Comparison of ENCODE assay signal across 17 cellular contexts in genomic region chr11:32430586-32431357, GRCh38. TPM values are rescaled to one million over a fixed set of nuclear protein-coding genes. Genes with fewer than 3 reads are reported as not detected.
DNase-seq lines count a peak whose midpoint lies in the region; ATAC-seq and TF ChIP-seq lines count a peak whose summit lies in the region.
"Had no signal": no experiment of that assay in that cellular context is flagged by ENCODE, and none has a peak within 500 bp of the region (broad histone marks: within the 10 kb centered on the region; RNA-seq: fewer than 3 reads in every experiment).

No MANE protein-coding gene starts in this region.

- no peak for ATAC-seq in HG03175 (IDR thresholded peaks at IDR 0.05; ENCODE audit: unreplicated experiment)
- ATAC-seq: gastrocnemius medialis, upper lobe of right lung had no signal

- no peak overlapping the region for H3K27ac ChIP-seq in sigmoid colon
- H3K27ac ChIP-seq: coronary artery, gastrocnemius medialis, SJCRH30, upper lobe of right lung had no signal

- H3K9me3 Mint-ChIP-seq in neural crest cell, result no peaks in the 10 kb centered on the region
- no peaks in the 10 kb centered on the region for H3K9me3 Mint-ChIP-seq in activated CD4-positive, alpha-beta memory T cell treated with anti-CD3 and anti-CD28 coated beads, Interleukin-2, amount 10 ng/mL, durations not matched to agents 7 days and 5 days

- H3K4me1 ChIP-seq in sigmoid colon, result peaks cover 0 to 45% (median 40%) of the 10 kb centered on the region in 4 donors
- H3K4me1 ChIP-seq: SJCRH30 had no signal

- DNase-seq in GM10266 (ENCODE audit: extremely low spot score) (peak; percentile 62), RPMI7951 (ENCODE audit: low read depth) (peak; percentile 21), fibroblast of villous mesenchyme (ENCODE audit: low read depth) (no peak), neural crest cell (ENCODE audit: low read depth, low spot score) (peak; percentile 5), sigmoid colon (no peak), AG20443 (ENCODE audit: low spot score) (no peak)
- no peak for DNase-seq in activated CD4-positive, alpha-beta memory T cell treated with anti-CD3 and anti-CD28 coated beads, Interleukin-2, amount 10 ng/mL, durations not matched to agents 7 days and 5 days
- DNase-seq: activated CD4-positive, CD25-positive, alpha-beta regulatory T cell; CD8-positive, alpha-beta memory T cell; gastrocnemius medialis; MM.1S; NCI-H345; SJCRH30; upper lobe of right lung had no signal

- peak overlapping the region; percentile 17 for H3K4me3 Mint-ChIP-seq in neural crest cell
- H3K4me3 Mint-ChIP-seq in activated CD4-positive, alpha-beta memory T cell treated with anti-CD3 and anti-CD28 coated beads, Interleukin-2, amount 10 ng/mL, durations not matched to agents 7 days and 5 days, result no peak overlapping the region
- H3K4me3 Mint-ChIP-seq: CD8-positive, alpha-beta memory T cell had no signal

- H3K36me3 ChIP-seq in sigmoid colon, result no peaks in the 10 kb centered on the region
- H3K36me3 ChIP-seq: gastrocnemius medialis, SJCRH30, upper lobe of right lung had no signal

- intact Hi-C loops in sigmoid colon (cut with DNase I), result no loop called here

- peaks cover 96% of the 10 kb centered on the region for H3K27me3 Mint-ChIP-seq in neural crest cell (ENCODE audit: low read depth)
- H3K27me3 Mint-ChIP-seq in activated CD4-positive, alpha-beta memory T cell treated with anti-CD3 and anti-CD28 coated beads, Interleukin-2, amount 10 ng/mL, durations not matched to agents 7 days and 5 days, result peaks cover 86% of the 10 kb centered on the region

- TF ChIP-seq POLR2A in sigmoid colon (IDR thresholded peaks at IDR 0.05), result no peak

- peaks cover 63 to 100% (median 91%) of the 10 kb centered on the region in 3 donors for H3K27me3 ChIP-seq in sigmoid colon
- H3K27me3 ChIP-seq: SJCRH30 had no signal

- POLR2A ChIA-PET in activated CD4-positive, alpha-beta memory T cell treated with anti-CD3 and anti-CD28 coated beads, Interleukin-2, amount 10 ng/mL, durations not matched to agents 7 days and 5 days (lab: Charles Lee), result no interaction called here

- H3K9me3 ChIP-seq in sigmoid colon, result no peaks in the 10 kb centered on the region
- H3K9me3 ChIP-seq: gastrocnemius medialis, SJCRH30, upper lobe of right lung had no signal

- no peak overlapping the region for H3K27ac Mint-ChIP-seq in neural crest cell (ENCODE audit: unreplicated experiment)
- H3K27ac Mint-ChIP-seq in activated CD4-positive, alpha-beta memory T cell treated with anti-CD3 and anti-CD28 coated beads, Interleukin-2, amount 10 ng/mL, durations not matched to agents 7 days and 5 days, result no peak overlapping the region
- H3K27ac Mint-ChIP-seq: CD8-positive, alpha-beta memory T cell had no signal

- CTCF ChIA-PET in activated CD4-positive, alpha-beta memory T cell treated with anti-CD3 and anti-CD28 coated beads, Interleukin-2, amount 10 ng/mL, durations not matched to agents 7 days and 5 days (lab: Charles Lee), result interaction anchor here (1.1 kb wide), 1 partner anchor 107 kb away, joined by 3 read pairs; no protein-coding TSS in a partner anchor

- H3K4me3 ChIP-seq in fibroblast of villous mesenchyme (ENCODE audit: low read depth, low read length) (peak overlapping the region; percentile 25), sigmoid colon (no peak overlapping the region)
- H3K4me3 ChIP-seq: coronary artery, gastrocnemius medialis, SJCRH30, upper lobe of right lung had no signal

- WGBS in sigmoid colon, 2 donors, result 16 to 20% methylated on average over 59 of the region's 59 CpGs

- no peak for TF ChIP-seq EP300 in sigmoid colon (IDR thresholded peaks at IDR 0.05)

- H3K36me3 Mint-ChIP-seq in neural crest cell (ENCODE audit: low read depth), result no peaks in the 10 kb centered on the region
- no peaks in the 10 kb centered on the region for H3K36me3 Mint-ChIP-seq in activated CD4-positive, alpha-beta memory T cell treated with anti-CD3 and anti-CD28 coated beads, Interleukin-2, amount 10 ng/mL, durations not matched to agents 7 days and 5 days (ENCODE audit: low read depth)

- TF ChIP-seq CTCF in GM10266 (IDR thresholded peaks at IDR 0.05; ENCODE audit: control insufficient read depth, insufficient read depth, low read depth, missing control alignments), result peak; percentile 30
- TF ChIP-seq CTCF in fibroblast of villous mesenchyme (IDR thresholded peaks at IDR 0.05; ENCODE audit: insufficient read depth, low read depth, low read length), result peak; percentile 41
- peak; percentile 40 for TF ChIP-seq CTCF in neural crest cell (conservative IDR thresholded peaks at IDR 0.05)
- TF ChIP-seq CTCF in sigmoid colon (IDR thresholded peaks at IDR 0.05), result no peak

- H3K4me1 Mint-ChIP-seq in neural crest cell, result peaks cover 16% of the 10 kb centered on the region
- peaks cover 16% of the 10 kb centered on the region for H3K4me1 Mint-ChIP-seq in activated CD4-positive, alpha-beta memory T cell treated with anti-CD3 and anti-CD28 coated beads, Interleukin-2, amount 10 ng/mL, durations not matched to agents 7 days and 5 days

RNA-seq across cellular contexts. Expression of gene WT1, which starts 4.6 kb away (rescaled TPM):
- total RNA-seq in RPMI7951 (2014; rRNA removed; shearing (Covaris generic)), result 7.8 and 11.5 TPM in 2 replicates
- total RNA-seq in fibroblast of villous mesenchyme (5.8 and 16.4 TPM in 2 replicates), neural crest cell (not detected in 2 replicates), sigmoid colon (1 to 10 TPM in 3 of 4 donors, under 1 TPM in 1; 0.81 to 1.8 (median 1.4) TPM)
- 1 to 10 TPM in 1 of 3 donors, under 1 TPM in 1, not detected in 1; 0.04 to 1.2 TPM for polyA plus RNA-seq in sigmoid colon
- total RNA-seq in activated CD4-positive, alpha-beta memory T cell treated with anti-CD3 and anti-CD28 coated beads, Interleukin-2, amount 10 ng/mL, durations not matched to agents 7 days and 5 days, result not detected
- total RNA-seq: CD8-positive, alpha-beta memory T cell; gastrocnemius medialis; SJCRH30; skeletal muscle tissue had no signal
- polyA plus RNA-seq: CD8-positive, alpha-beta memory T cell had no signal

Comparison
In these comparisons a context has a peak if more than half of its experiments do, and no peak if none do; other contexts are left out.
1. DNase-seq: peak in GM10266 (single experiment), RPMI7951 (single experiment) and neural crest cell (single experiment); none in fibroblast of villous mesenchyme (single experiment), sigmoid colon (single experiment), AG20443 (single experiment) and activated CD4-positive, alpha-beta memory T cell treated with anti-CD3 and anti-CD28 coated beads, Interleukin-2, amount 10 ng/mL, durations not matched to agents 7 days and 5 days (single experiment).
2. CTCF ChIP-seq: peak in GM10266 (single experiment), fibroblast of villous mesenchyme (single experiment) and neural crest cell (single experiment); none in sigmoid colon (0 of 4).